Comparison of ENCODE assay signal across 28 cellular contexts in genomic region chr5:94779684-94780083, GRCh38.
"Had no signal": no experiment of that assay in that cellular context is flagged by ENCODE, and none has a peak within 500 bp of the region (broad histone marks: within the 10 kb centered on the region; RNA-seq: fewer than 3 reads in every experiment).

No MANE protein-coding gene starts in this region.

- H3K79me2 ChIP-seq: hepatocyte had no signal

- H3K27ac ChIP-seq: colonic mucosa, coronary artery, epithelial cell of prostate, esophagus muscularis mucosa, esophagus squamous epithelium, foreskin keratinocyte, gastrocnemius medialis, gastroesophageal sphincter, heart left ventricle, heart right ventricle, hepatocyte had no signal

- ATAC-seq: effector memory CD8-positive, alpha-beta T cell; esophagus mucosa; foreskin keratinocyte; gastrocnemius medialis; gastroesophageal sphincter; heart left ventricle; heart right ventricle had no signal

- H3K4me2 ChIP-seq: hepatocyte had no signal

- DNase-seq: colonic mucosa; cortex of kidney; dermis blood vessel endothelial cell; effector CD4-positive, alpha-beta T cell; effector CD8-positive, alpha-beta T cell; effector memory CD4-positive, alpha-beta T cell; effector memory CD8-positive, alpha-beta T cell; endodermal cell; erythroblast; esophagus squamous epithelium; foreskin fibroblast; foreskin keratinocyte; foreskin melanocyte; gastrocnemius medialis; glutamatergic neuron; head of caudate nucleus; heart left ventricle; heart right ventricle had no signal

- H3K27me3 ChIP-seq: colonic mucosa, esophagus muscularis mucosa, gastrocnemius medialis, gastroesophageal sphincter, heart left ventricle, hepatocyte had no signal

- H3K9me3 ChIP-seq: colonic mucosa, esophagus muscularis mucosa, esophagus squamous epithelium, gastrocnemius medialis, gastroesophageal sphincter, heart left ventricle, heart right ventricle had no signal

- FAIRE-seq: colon, endometrium, endothelial cell of umbilical vein, frontal cortex had no signal

- H3K4me1 ChIP-seq: colonic mucosa, esophagus muscularis mucosa, esophagus squamous epithelium, foreskin keratinocyte, gastrocnemius medialis, gastroesophageal sphincter, heart left ventricle, heart right ventricle had no signal

- H3K36me3 ChIP-seq: colonic mucosa, esophagus muscularis mucosa, esophagus squamous epithelium, gastrocnemius medialis, gastroesophageal sphincter, heart left ventricle had no signal

- H3K4me3 ChIP-seq: colonic mucosa, coronary artery, esophagus muscularis mucosa, esophagus squamous epithelium, gastrocnemius medialis, gastroesophageal sphincter, heart left ventricle, heart right ventricle, hepatocyte had no signal

- H2AFZ ChIP-seq: hepatocyte had no signal
